12 cellular contexts compared by ENCODE assay signal in genomic region chr18:59876310-59876626, GRCh38. TPM values are rescaled to one million over a fixed set of nuclear protein-coding genes. Genes with fewer than 3 reads are reported as not detected.
DNase-seq lines count a peak whose midpoint lies in the region; ATAC-seq and TF ChIP-seq lines count a peak whose summit lies in the region.
"Had no signal": no experiment of that assay in that cellular context is flagged by ENCODE, and none has a peak within 500 bp of the region (broad histone marks: within the 10 kb centered on the region; RNA-seq: fewer than 3 reads in every experiment).

No MANE protein-coding gene starts in this region.

- H3K27ac ChIP-seq in smooth muscle cell (ENCODE audit: low read depth) = peak overlapping the region; percentile 40
- H3K27ac ChIP-seq: heart left ventricle, tibial artery had no signal

- WGBS in smooth muscle cell (ENCODE audit: low lambda C conversion rate) = 92% methylated on average over 3 of the region's 3 CpGs

- DNase-seq in SIG-M5 treated with dmso at 0.1 percent for 504 hours (lab: John Stamatoyannopoulos, UW; ENCODE audit: unreplicated experiment) (peak; percentile 33), SIG-M5 (lab: John Stamatoyannopoulos, UW) (no peak), smooth muscle cell (lab: John Stamatoyannopoulos, UW; ENCODE audit: unreplicated experiment) (no peak), COLO829 (ENCODE audit: low spot score) (no peak), NCI-H69 (lab: John Stamatoyannopoulos, UW) (no peak), amygdala (lab: John Stamatoyannopoulos, UW) (no peak)
- DNase-seq: 8988T, heart left ventricle, NCI-H526 treated with DMSO at 0.1 percent for 48 hours, tibial artery had no signal

- TF ChIP-seq CTCF in smooth muscle cell (IDR thresholded peaks at IDR 0.05; ENCODE audit: borderline replicate concordance, insufficient read depth, poor library complexity, severe bottlenecking) = no peak

- ATAC-seq in GM21723 (IDR thresholded peaks at IDR 0.05; ENCODE audit: unreplicated experiment) = peak; percentile 70
- peak; percentile 69 for ATAC-seq in HG03342 (IDR thresholded peaks at IDR 0.05; ENCODE audit: unreplicated experiment)
- ATAC-seq: heart left ventricle had no signal

- H4K20me1 ChIP-seq in smooth muscle cell (ENCODE audit: low read depth) = no peaks in the 10 kb centered on the region

- H3K9ac ChIP-seq in smooth muscle cell (ENCODE audit: low read depth) = no peak overlapping the region

- H3F3A ChIP-seq in smooth muscle cell (ENCODE audit: low read depth) = no peaks in the 10 kb centered on the region

- H2AFZ ChIP-seq in smooth muscle cell (ENCODE audit: low read depth) = no peak overlapping the region

- peaks cover 13% of the 10 kb centered on the region for H3K4me1 ChIP-seq in smooth muscle cell (ENCODE audit: low read depth)
- H3K4me1 ChIP-seq: tibial artery had no signal

- H3K4me2 ChIP-seq in smooth muscle cell = no peak overlapping the region

- no peaks in the 10 kb centered on the region for H3K36me3 ChIP-seq in smooth muscle cell (ENCODE audit: low read depth)
- H3K36me3 ChIP-seq: heart left ventricle, tibial artery had no signal

- H3K9me3 ChIP-seq in smooth muscle cell (replicated peaks; ENCODE audit: low read depth) = no peaks in the 10 kb centered on the region
- H3K9me3 ChIP-seq: heart left ventricle, tibial artery had no signal

- no peaks in the 10 kb centered on the region for H3K27me3 ChIP-seq in smooth muscle cell (ENCODE audit: low read depth)
- H3K27me3 ChIP-seq: heart left ventricle, tibial artery had no signal

- no peaks in the 10 kb centered on the region for H3K79me2 ChIP-seq in smooth muscle cell (ENCODE audit: low read depth)

- H3K4me3 ChIP-seq in smooth muscle cell = no peak overlapping the region
- H3K4me3 ChIP-seq: heart left ventricle, tibial artery had no signal

RNA-seq across cellular contexts. Expression of gene PMAIP1, which starts 23.5 kb away (rescaled TPM):
- total RNA-seq in smooth muscle cell = 35.9 and 37.5 TPM in 2 replicates
- 18.0 and 36.7 TPM in 2 replicates for polyA plus RNA-seq in smooth muscle cell
